Comparison of ENCODE assay signal across 17 cellular contexts in the genomic region with DNA sequence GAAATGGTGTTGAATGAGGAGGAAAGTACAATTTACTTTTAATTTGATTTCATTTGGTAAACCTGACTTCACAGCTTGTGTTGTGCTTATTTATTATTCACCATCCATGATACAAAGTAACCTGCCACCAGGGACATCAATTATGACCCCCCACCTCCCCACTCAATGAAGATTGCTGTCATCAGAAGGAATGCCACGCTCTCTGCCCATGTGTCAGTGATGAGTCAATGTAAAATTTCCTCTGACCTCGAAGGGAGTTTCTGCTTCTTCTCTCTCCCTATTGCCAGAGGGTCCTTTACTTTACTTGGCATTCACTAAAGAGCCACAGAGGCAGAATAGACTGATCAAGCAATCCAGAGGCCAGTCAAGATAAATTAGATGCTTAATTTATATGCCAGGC.
DNase-seq lines count a peak whose midpoint lies in the region; ATAC-seq and TF ChIP-seq lines count a peak whose summit lies in the region.
"Had no signal": no experiment of that assay in that cellular context is flagged by ENCODE, and none has a peak within 500 bp of the region (broad histone marks: within the 10 kb centered on the region; RNA-seq: fewer than 3 reads in every experiment).

No MANE protein-coding gene starts in this region.

- in situ Hi-C loops in astrocyte of the spinal cord (cut with HindIII; ENCODE audit: low sequenced_read_pairs): no loop called here

- DNase-seq in AG20443 (ENCODE audit: low spot score) (peak; percentile 18), LHCN-M2 (ENCODE audit: low read depth) (peak; percentile 58), astrocyte of the spinal cord (ENCODE audit: low read depth, low spot score) (peak; percentile 15), kidney epithelial cell (ENCODE audit: low read depth) (peak; percentile 37), Kasumi-1 (lab: John Stamatoyannopoulos, UW) (no peak), NCI-H82 treated with DMSO at 0.1 percent for 48 hours (lab: John Stamatoyannopoulos, UW; ENCODE audit: unreplicated experiment) (no peak), NCI-H146 treated with DMSO at 0.1 percent for 48 hours (lab: John Stamatoyannopoulos, UW; ENCODE audit: unreplicated experiment) (no peak)
- DNase-seq: activated naive CD4-positive, alpha-beta T cell treated with anti-CD3 and anti-CD28 coated beads for 36 hours; body of pancreas; left lung; NCI-H526 treated with DMSO at 0.1 percent for 48 hours; occipital lobe; OCI-M1; sigmoid colon; stimulated activated CD4-positive, alpha-beta T cell treated with anti-CD3 and anti-CD28 coated beads, Interleukin-4, amount 100 ng/mL, for 24 hours had no signal

- H3K4me3 ChIP-seq in astrocyte of the spinal cord (ENCODE audit: low read depth, low read length): no peak overlapping the region
- no peak overlapping the region for H3K4me3 ChIP-seq in kidney epithelial cell (ENCODE audit: low read depth, low read length)
- H3K4me3 ChIP-seq: body of pancreas, left lung, sigmoid colon, vagina had no signal

- H3K27me3 ChIP-seq in kidney epithelial cell (ENCODE audit: control insufficient read depth, insufficient read depth, low read length): no peaks in the 10 kb centered on the region
- H3K27me3 ChIP-seq: body of pancreas, left lung, sigmoid colon, vagina had no signal

- TF ChIP-seq CTCF in astrocyte of the spinal cord (IDR thresholded peaks at IDR 0.05; ENCODE audit: low read depth, low read length) (no peak), kidney epithelial cell (IDR thresholded peaks at IDR 0.05; ENCODE audit: insufficient read depth, low read length, poor library complexity, severe bottlenecking) (no peak)

- no peak for ATAC-seq in GM21717 (IDR thresholded peaks at IDR 0.05; ENCODE audit: unreplicated experiment)
- ATAC-seq: body of pancreas, left lung had no signal

- no peaks in the 10 kb centered on the region for H3K36me3 ChIP-seq in kidney epithelial cell (ENCODE audit: control insufficient read depth, insufficient read depth, low read length)
- H3K36me3 ChIP-seq: left lung, sigmoid colon, vagina had no signal

Comparison
In these comparisons a context has a peak if more than half of its experiments do, and no peak if none do; other contexts are left out.
1. DNase-seq: peak in AG20443 (single experiment), LHCN-M2 (single experiment), astrocyte of the spinal cord (single experiment) and kidney epithelial cell (single experiment); none in Kasumi-1 (0 of 2), NCI-H82 treated with DMSO at 0.1 percent for 48 hours (single experiment) and NCI-H146 treated with DMSO at 0.1 percent for 48 hours (single experiment).